Comparison of ENCODE assay signal across 23 cellular contexts in genomic region chr2:69731575-69731974, GRCh38. TPM values are rescaled to one million over a fixed set of nuclear protein-coding genes. Genes with fewer than 3 reads are reported as not detected.
DNase-seq lines count a peak whose midpoint lies in the region; ATAC-seq and TF ChIP-seq lines count a peak whose summit lies in the region.
"Had no signal": no experiment of that assay in that cellular context is flagged by ENCODE, and none has a peak within 500 bp of the region (broad histone marks: within the 10 kb centered on the region; RNA-seq: fewer than 3 reads in every experiment).

No MANE protein-coding gene starts in this region.

- peaks cover 34 to 62% (median 41%) of the 10 kb centered on the region in 3 donors for H3K4me1 Mint-ChIP-seq in naive B cell
- no peaks in the 10 kb centered on the region for H3K4me1 Mint-ChIP-seq in activated CD4-positive, alpha-beta T cell treated with anti-CD3 and anti-CD28 coated beads, Interleukin-2, amount 10 ng/mL, durations not matched to agents 7 days and 5 days
- H3K4me1 Mint-ChIP-seq: stimulated activated effector memory CD8-positive, alpha-beta T cell treated with anti-CD3 and anti-CD28 coated beads, Interleukin-12 subunit alpha, Interleukin-12 subunit beta, amount 100 ng/mL, for 72 hours had no signal

- peak overlapping the region in 7 of 8 donors; percentile 10 to 85 (median 55) for H3K4me3 Mint-ChIP-seq in naive B cell
- H3K4me3 Mint-ChIP-seq in activated CD4-positive, alpha-beta T cell treated with anti-CD3 and anti-CD28 coated beads, Interleukin-2, amount 10 ng/mL, durations not matched to agents 7 days and 5 days: no peak overlapping the region
- H3K4me3 Mint-ChIP-seq: activated T-cell treated with anti-CD3 and anti-CD28 coated beads, Interleukin-2, amount 50 U/mL, for 72 hours; endodermal cell; nephron; stimulated activated effector memory CD8-positive, alpha-beta T cell treated with anti-CD3 and anti-CD28 coated beads, Interleukin-12 subunit alpha, Interleukin-12 subunit beta, amount 100 ng/mL, for 72 hours had no signal

- H3K36me3 Mint-ChIP-seq in naive B cell: peaks cover 0 to 4% of the 10 kb centered on the region in 2 donors
- H3K36me3 Mint-ChIP-seq in activated CD4-positive, alpha-beta T cell treated with anti-CD3 and anti-CD28 coated beads, Interleukin-2, amount 10 ng/mL, durations not matched to agents 7 days and 5 days (ENCODE audit: low read depth): no peaks in the 10 kb centered on the region
- H3K36me3 Mint-ChIP-seq: stimulated activated effector memory CD8-positive, alpha-beta T cell treated with anti-CD3 and anti-CD28 coated beads, Interleukin-12 subunit alpha, Interleukin-12 subunit beta, amount 100 ng/mL, for 72 hours had no signal

- TF ChIP-seq POLR2A in Raji (IDR thresholded peaks at IDR 0.05; ENCODE audit: insufficient read depth, low read depth, low read length): peak; percentile 20; the same call in 1 of the 2 replicates

- peak; percentile 68 for DNase-seq in naive B cell
- no peak for DNase-seq in stimulated activated CD4-positive, alpha-beta T cell treated with anti-CD3 and anti-CD28 coated beads, Interleukin-2, amount 100 ng/mL, for 24 hours
- DNase-seq in activated CD4-positive, alpha-beta T cell treated with anti-CD3 and anti-CD28 coated beads, Interleukin-2, amount 10 ng/mL, durations not matched to agents 7 days and 5 days: no peak
- DNase-seq: activated CD4-positive, alpha-beta T cell treated with anti-CD3 and anti-CD28 coated beads, Interleukin-2, amount 50 U/mL, for 4 hours; activated T-cell treated with anti-CD3 and anti-CD28 coated beads, Interleukin-2, amount 50 U/mL, for 72 hours; caudate nucleus; cortex of kidney; DMS 273 treated with DMSO at 0.1 percent for 48 hours; endodermal cell; head of caudate nucleus; kidney glomerular epithelial cell; NCI-H146; NCI-H82; OCI-M1; stimulated activated CD4-positive, alpha-beta T cell treated with anti-CD3 and anti-CD28 coated beads, Interleukin-15, amount 100 ng/mL, for 24 hours; upper lobe of left lung had no signal

- peak; percentile 51 for ATAC-seq in GM18867 (IDR thresholded peaks at IDR 0.05; ENCODE audit: unreplicated experiment)
- peak; percentile 50 for ATAC-seq in HG02759 (IDR thresholded peaks at IDR 0.05; ENCODE audit: unreplicated experiment)
- ATAC-seq in naive B cell (ENCODE audit: low read depth in 2 of 2): peak; percentile 86 to 87
- no peak for ATAC-seq in HG03135 (IDR thresholded peaks at IDR 0.05; ENCODE audit: unreplicated experiment)
- ATAC-seq in GM19035 (IDR thresholded peaks at IDR 0.05; ENCODE audit: unreplicated experiment): no peak
- ATAC-seq: activated T-cell treated with anti-CD3 and anti-CD28 coated beads, Interleukin-2, amount 50 U/mL, for 72 hours; stimulated activated effector memory CD8-positive, alpha-beta T cell treated with anti-CD3 and anti-CD28 coated beads, Interleukin-12 subunit alpha, Interleukin-12 subunit beta, amount 100 ng/mL, for 72 hours had no signal

- H3K9me3 Mint-ChIP-seq in naive B cell: peaks cover 0 to 5% (median 0%) of the 10 kb centered on the region in 7 donors
- no peaks in the 10 kb centered on the region for H3K9me3 Mint-ChIP-seq in activated CD4-positive, alpha-beta T cell treated with anti-CD3 and anti-CD28 coated beads, Interleukin-2, amount 10 ng/mL, durations not matched to agents 7 days and 5 days
- H3K9me3 Mint-ChIP-seq: activated T-cell treated with anti-CD3 and anti-CD28 coated beads, Interleukin-2, amount 50 U/mL, for 72 hours; endodermal cell; nephron; stimulated activated effector memory CD8-positive, alpha-beta T cell treated with anti-CD3 and anti-CD28 coated beads, Interleukin-12 subunit alpha, Interleukin-12 subunit beta, amount 100 ng/mL, for 72 hours had no signal

- H3K27ac Mint-ChIP-seq in naive B cell: peak overlapping the region in 4 of 6 donors; percentile 39 to 95 (median 70)
- no peak overlapping the region for H3K27ac Mint-ChIP-seq in activated CD4-positive, alpha-beta T cell treated with anti-CD3 and anti-CD28 coated beads, Interleukin-2, amount 10 ng/mL, durations not matched to agents 7 days and 5 days
- H3K27ac Mint-ChIP-seq: activated T-cell treated with anti-CD3 and anti-CD28 coated beads, Interleukin-2, amount 50 U/mL, for 72 hours; endodermal cell; nephron; stimulated activated effector memory CD8-positive, alpha-beta T cell treated with anti-CD3 and anti-CD28 coated beads, Interleukin-12 subunit alpha, Interleukin-12 subunit beta, amount 100 ng/mL, for 72 hours had no signal

- H3K27me3 Mint-ChIP-seq in naive B cell: no peaks in the 10 kb centered on the region
- H3K27me3 Mint-ChIP-seq in activated CD4-positive, alpha-beta T cell treated with anti-CD3 and anti-CD28 coated beads, Interleukin-2, amount 10 ng/mL, durations not matched to agents 7 days and 5 days: peaks cover 4% of the 10 kb centered on the region

- CTCF ChIA-PET in activated CD4-positive, alpha-beta T cell treated with anti-CD3 and anti-CD28 coated beads, Interleukin-2, amount 10 ng/mL, durations not matched to agents 7 days and 5 days (lab: Charles Lee): interaction anchor here (0.5 to 1.0 kb wide), 3 partner anchors 11 to 92 kb away, joined by 3 to 5 read pairs (median 4); no protein-coding TSS in a partner anchor

- POLR2A ChIA-PET in activated CD4-positive, alpha-beta T cell treated with anti-CD3 and anti-CD28 coated beads, Interleukin-2, amount 10 ng/mL, durations not matched to agents 7 days and 5 days (lab: Charles Lee): no interaction called here

RNA-seq across cellular contexts. Expression of gene ANXA4, which starts 10.4 kb away (rescaled TPM):
- 100 to 1,000 TPM in 1 of 6 donors, 10 to 100 TPM in 5; 43.4 to 113 (median 82.0) TPM for polyA plus RNA-seq in naive B cell (ENCODE audit: low read depth in 6 of 6)
- 10 to 100 TPM; 70.6 to 75.9 TPM for total RNA-seq in activated CD4-positive, alpha-beta T cell treated with anti-CD3 and anti-CD28 coated beads, Interleukin-2, amount 10 ng/mL, durations not matched to agents 7 days and 5 days

Comparison
In these comparisons a context has a peak if more than half of its experiments do, and no peak if none do; other contexts are left out.
1. ATAC-seq: peak in GM18867 (single experiment), HG02759 (single experiment) and naive B cell (2 of 2); none in HG03135 (single experiment) and GM19035 (single experiment).